In the genomic region with DNA sequence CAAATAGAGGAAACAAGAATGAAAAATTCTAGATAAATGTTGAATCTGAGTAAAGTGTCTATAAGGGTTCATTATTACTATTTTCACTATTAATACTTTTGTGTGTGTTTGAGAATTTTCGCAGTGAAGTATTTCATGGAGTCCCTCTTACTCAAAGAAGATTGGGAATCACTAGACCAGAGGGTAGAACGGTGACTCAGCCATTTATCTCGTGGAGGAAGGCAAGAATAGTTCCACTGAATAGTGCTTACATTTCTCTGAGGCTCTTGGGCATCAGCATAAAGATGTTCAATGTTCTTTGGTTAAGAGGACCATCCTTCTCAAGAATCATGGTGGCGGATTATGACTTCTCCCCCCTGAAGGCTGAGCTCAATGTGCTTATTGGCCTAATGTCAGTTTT, we compare ENCODE assay signal across 2 cellular contexts.
TF ChIP-seq lines count a peak whose summit lies in the region.

No MANE protein-coding gene starts in this region.

TF ChIP-seq in IMR-90, 13 proteins besides CTCF, POLR2A, EP300 and RAD21:
- no peak for TF ChIP-seq BHLHE40 (IDR thresholded peaks at IDR 0.05; ENCODE audit: low read depth, low read length)
- TF ChIP-seq NFE2L2 (IDR thresholded peaks at IDR 0.05; ENCODE audit: low read depth, low read length) = no peak; the same call in 1 of the 2 replicates
- no peak for TF ChIP-seq FOS (IDR thresholded peaks at IDR 0.05; ENCODE audit: low read depth, low read length)
- TF ChIP-seq SMC3 (IDR thresholded peaks at IDR 0.05; ENCODE audit: low read depth, low read length) = no peak
- no peak for TF ChIP-seq MAZ (IDR thresholded peaks at IDR 0.05; ENCODE audit: borderline replicate concordance, low read depth, low read length)
- no peak for TF ChIP-seq RCOR1 (IDR thresholded peaks at IDR 0.05; ENCODE audit: insufficient replicate concordance, low read length)
- no peak for TF ChIP-seq RFX5 (IDR thresholded peaks at IDR 0.05; ENCODE audit: low read depth, low read length)
- TF ChIP-seq MAFK (IDR thresholded peaks at IDR 0.05; ENCODE audit: low read depth, low read length) = no peak
- TF ChIP-seq, protein P1, sequence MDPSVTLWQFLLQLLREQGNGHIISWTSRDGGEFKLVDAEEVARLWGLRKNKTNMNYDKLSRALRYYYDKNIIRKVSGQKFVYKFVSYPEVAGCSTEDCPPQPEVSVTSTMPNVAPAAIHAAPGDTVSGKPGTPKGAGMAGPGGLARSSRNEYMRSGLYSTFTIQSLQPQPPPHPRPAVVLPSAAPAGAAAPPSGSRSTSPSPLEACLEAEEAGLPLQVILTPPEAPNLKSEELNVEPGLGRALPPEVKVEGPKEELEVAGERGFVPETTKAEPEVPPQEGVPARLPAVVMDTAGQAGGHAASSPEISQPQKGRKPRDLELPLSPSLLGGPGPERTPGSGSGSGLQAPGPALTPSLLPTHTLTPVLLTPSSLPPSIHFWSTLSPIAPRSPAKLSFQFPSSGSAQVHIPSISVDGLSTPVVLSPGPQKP (IDR thresholded peaks at IDR 0.05; ENCODE audit: borderline replicate concordance, low read depth, low read length) = no peak
- TF ChIP-seq CHD1 (IDR thresholded peaks at IDR 0.05; ENCODE audit: low read depth, low read length) = no peak
- no peak for TF ChIP-seq MXI1 (IDR thresholded peaks at IDR 0.05; ENCODE audit: borderline replicate concordance, low read depth, low read length)
- TF ChIP-seq, protein P2, sequence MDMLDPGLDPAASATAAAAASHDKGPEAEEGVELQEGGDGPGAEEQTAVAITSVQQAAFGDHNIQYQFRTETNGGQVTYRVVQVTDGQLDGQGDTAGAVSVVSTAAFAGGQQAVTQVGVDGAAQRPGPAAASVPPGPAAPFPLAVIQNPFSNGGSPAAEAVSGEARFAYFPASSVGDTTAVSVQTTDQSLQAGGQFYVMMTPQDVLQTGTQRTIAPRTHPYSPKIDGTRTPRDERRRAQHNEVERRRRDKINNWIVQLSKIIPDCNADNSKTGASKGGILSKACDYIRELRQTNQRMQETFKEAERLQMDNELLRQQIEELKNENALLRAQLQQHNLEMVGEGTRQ (IDR thresholded peaks at IDR 0.05; ENCODE audit: low read depth, low read length) = no peak
- TF ChIP-seq CEBPB (IDR thresholded peaks at IDR 0.05; ENCODE audit: low read depth, low read length) = no peak

TF ChIP-seq in K562, 482 proteins besides CTCF, POLR2A, EP300 and RAD21:
- TF ChIP-seq ZSCAN32 (CRISPR knock-in tag; IDR thresholded peaks at IDR 0.05) = no peak
- TF ChIP-seq FOSL1 (tag; conservative IDR thresholded peaks at IDR 0.05) = no peak
- no peak for TF ChIP-seq SIRT6 (IDR thresholded peaks at IDR 0.05; ENCODE audit: low read depth, low read length)
- no peak for TF ChIP-seq ZKSCAN1 (IDR thresholded peaks at IDR 0.05; ENCODE audit: low read depth, low read length)
- no peak for TF ChIP-seq ZNF75A (CRISPR knock-in tag; IDR thresholded peaks at IDR 0.05)
- no peak for TF ChIP-seq ZNF79 (CRISPR knock-in tag; IDR thresholded peaks at IDR 0.05; ENCODE audit: low read depth)
- TF ChIP-seq, protein P3, sequence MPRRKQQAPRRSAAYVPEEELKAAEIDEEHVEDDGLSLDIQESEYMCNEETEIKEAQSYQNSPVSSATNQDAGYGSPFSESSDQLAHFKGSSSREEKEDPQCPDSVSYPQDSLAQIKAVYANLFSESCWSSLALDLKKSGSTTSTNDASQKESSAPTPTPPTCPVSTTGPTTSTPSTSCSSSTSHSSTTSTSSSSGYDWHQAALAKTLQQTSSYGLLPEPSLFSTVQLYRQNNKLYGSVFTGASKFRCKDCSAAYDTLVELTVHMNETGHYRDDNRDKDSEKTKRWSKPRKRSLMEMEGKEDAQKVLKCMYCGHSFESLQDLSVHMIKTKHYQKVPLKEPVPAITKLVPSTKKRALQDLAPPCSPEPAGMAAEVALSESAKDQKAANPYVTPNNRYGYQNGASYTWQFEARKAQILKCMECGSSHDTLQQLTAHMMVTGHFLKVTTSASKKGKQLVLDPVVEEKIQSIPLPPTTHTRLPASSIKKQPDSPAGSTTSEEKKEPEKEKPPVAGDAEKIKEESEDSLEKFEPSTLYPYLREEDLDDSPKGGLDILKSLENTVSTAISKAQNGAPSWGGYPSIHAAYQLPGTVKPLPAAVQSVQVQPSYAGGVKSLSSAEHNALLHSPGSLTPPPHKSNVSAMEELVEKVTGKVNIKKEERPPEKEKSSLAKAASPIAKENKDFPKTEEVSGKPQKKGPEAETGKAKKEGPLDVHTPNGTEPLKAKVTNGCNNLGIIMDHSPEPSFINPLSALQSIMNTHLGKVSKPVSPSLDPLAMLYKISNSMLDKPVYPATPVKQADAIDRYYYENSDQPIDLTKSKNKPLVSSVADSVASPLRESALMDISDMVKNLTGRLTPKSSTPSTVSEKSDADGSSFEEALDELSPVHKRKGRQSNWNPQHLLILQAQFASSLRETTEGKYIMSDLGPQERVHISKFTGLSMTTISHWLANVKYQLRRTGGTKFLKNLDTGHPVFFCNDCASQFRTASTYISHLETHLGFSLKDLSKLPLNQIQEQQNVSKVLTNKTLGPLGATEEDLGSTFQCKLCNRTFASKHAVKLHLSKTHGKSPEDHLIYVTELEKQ (CRISPR knock-in tag; IDR thresholded peaks at IDR 0.05) = no peak
- TF ChIP-seq, protein P4, sequence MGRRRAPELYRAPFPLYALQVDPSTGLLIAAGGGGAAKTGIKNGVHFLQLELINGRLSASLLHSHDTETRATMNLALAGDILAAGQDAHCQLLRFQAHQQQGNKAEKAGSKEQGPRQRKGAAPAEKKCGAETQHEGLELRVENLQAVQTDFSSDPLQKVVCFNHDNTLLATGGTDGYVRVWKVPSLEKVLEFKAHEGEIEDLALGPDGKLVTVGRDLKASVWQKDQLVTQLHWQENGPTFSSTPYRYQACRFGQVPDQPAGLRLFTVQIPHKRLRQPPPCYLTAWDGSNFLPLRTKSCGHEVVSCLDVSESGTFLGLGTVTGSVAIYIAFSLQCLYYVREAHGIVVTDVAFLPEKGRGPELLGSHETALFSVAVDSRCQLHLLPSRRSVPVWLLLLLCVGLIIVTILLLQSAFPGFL (CRISPR knock-in tag; IDR thresholded peaks at IDR 0.05) = no peak
- TF ChIP-seq C11orf30 (IDR thresholded peaks at IDR 0.05; ENCODE audit: low read depth) = peak; percentile 30; the same call in 1 of the 2 replicates
- TF ChIP-seq MAFG (tag; conservative IDR thresholded peaks at IDR 0.05) = peak; percentile 52
- TF ChIP-seq MIER1 (IDR thresholded peaks at IDR 0.05; ENCODE audit: low read depth) = no peak
- TF ChIP-seq GABPB1 (CRISPR knock-in tag; IDR thresholded peaks at IDR 0.05) = no peak
- TF ChIP-seq, protein P5, sequence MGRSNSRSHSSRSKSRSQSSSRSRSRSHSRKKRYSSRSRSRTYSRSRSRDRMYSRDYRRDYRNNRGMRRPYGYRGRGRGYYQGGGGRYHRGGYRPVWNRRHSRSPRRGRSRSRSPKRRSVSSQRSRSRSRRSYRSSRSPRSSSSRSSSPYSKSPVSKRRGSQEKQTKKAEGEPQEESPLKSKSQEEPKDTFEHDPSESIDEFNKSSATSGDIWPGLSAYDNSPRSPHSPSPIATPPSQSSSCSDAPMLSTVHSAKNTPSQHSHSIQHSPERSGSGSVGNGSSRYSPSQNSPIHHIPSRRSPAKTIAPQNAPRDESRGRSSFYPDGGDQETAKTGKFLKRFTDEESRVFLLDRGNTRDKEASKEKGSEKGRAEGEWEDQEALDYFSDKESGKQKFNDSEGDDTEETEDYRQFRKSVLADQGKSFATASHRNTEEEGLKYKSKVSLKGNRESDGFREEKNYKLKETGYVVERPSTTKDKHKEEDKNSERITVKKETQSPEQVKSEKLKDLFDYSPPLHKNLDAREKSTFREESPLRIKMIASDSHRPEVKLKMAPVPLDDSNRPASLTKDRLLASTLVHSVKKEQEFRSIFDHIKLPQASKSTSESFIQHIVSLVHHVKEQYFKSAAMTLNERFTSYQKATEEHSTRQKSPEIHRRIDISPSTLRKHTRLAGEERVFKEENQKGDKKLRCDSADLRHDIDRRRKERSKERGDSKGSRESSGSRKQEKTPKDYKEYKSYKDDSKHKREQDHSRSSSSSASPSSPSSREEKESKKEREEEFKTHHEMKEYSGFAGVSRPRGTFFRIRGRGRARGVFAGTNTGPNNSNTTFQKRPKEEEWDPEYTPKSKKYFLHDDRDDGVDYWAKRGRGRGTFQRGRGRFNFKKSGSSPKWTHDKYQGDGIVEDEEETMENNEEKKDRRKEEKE (IDR thresholded peaks at IDR 0.05; ENCODE audit: borderline replicate concordance in 1 of 2, control insufficient read depth in 1 of 2, low read depth in 2 of 2, low read length in 1 of 2) = no peak
- TF ChIP-seq NR2C1 (IDR thresholded peaks at IDR 0.05) = no peak
- no peak for TF ChIP-seq NR2C1 (tag; IDR thresholded peaks at IDR 0.05)
- TF ChIP-seq KAT8 (IDR thresholded peaks at IDR 0.05; ENCODE audit: low read depth) = no peak
- no peak for TF ChIP-seq MBD2 (IDR thresholded peaks at IDR 0.05; ENCODE audit: borderline replicate concordance, low read depth)
- peak; percentile 54 for TF ChIP-seq NFE2 (IDR thresholded peaks at IDR 0.05; ENCODE audit: low read depth)
- TF ChIP-seq ZBTB17 (CRISPR knock-in tag; IDR thresholded peaks at IDR 0.05) = no peak
- TF ChIP-seq ZNF76 (CRISPR knock-in tag; IDR thresholded peaks at IDR 0.05; ENCODE audit: borderline replicate concordance) = no peak
- TF ChIP-seq MYNN (IDR thresholded peaks at IDR 0.05) = no peak
- no peak for TF ChIP-seq MYNN (CRISPR knock-in tag; IDR thresholded peaks at IDR 0.05)
- TF ChIP-seq RBM17 (IDR thresholded peaks at IDR 0.05; ENCODE audit: borderline replicate concordance, low read depth, low read length) = no peak
- peak; percentile 28; the same call in 1 of the 2 replicates for TF ChIP-seq ZNF316 (IDR thresholded peaks at IDR 0.05)
